In the genomic region with DNA sequence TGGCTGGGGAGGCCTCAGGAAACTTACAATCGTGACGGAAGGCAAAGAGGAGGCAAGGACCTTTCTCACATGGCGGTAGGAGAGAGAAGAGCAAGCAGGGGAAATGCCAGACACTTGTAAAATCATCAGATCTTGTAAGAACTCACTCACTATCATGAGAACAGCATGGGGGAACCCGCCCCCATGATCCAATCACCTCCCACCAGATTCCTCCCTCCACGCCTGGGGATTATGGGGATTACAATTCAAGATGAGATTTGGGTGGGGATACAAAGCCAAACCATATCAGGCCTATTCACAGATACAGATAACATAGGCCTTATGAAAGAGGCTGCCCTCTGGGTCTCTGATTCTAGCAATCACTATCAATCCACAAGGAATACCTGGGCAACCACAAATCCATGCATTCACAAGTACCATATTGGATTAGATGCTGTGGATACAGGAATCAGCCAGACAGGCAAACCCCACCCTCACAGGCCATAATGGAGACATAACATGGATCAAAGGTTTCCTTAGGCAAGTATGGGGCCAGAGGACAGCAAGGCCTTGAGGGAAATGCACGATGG, we compare ENCODE assay signal across 22 cellular contexts.
A peak's percentile ranks its signal among the peaks of the same experiment; 100 is the strongest.
DNase-seq lines count a peak whose midpoint lies in the region; TF ChIP-seq lines count a peak whose summit lies in the region.
"Had no signal": no experiment of that assay in that cellular context is flagged by ENCODE, and none has a peak within 500 bp of the region (broad histone marks: within the 10 kb centered on the region; RNA-seq: fewer than 3 reads in every experiment).

No MANE protein-coding gene starts in this region.

- H3K9me3 Mint-ChIP-seq in Caco-2 (ENCODE audit: unreplicated experiment) (peaks cover 12% of the 10 kb centered on the region), osteocyte (ENCODE audit: unreplicated experiment) (no peaks in the 10 kb centered on the region)
- H3K9me3 Mint-ChIP-seq: activated T-helper 1 cell treated with anti-CD3 and anti-CD28 coated beads, Interleukin-12 subunit alpha, Interleukin-12 subunit beta, Interleukin-2, Interleukin-4 antibody, amounts not matched to agents 30 ng/mL and 10 ng/mL and 1 ng/mL, durations not matched to agents 14 hours and 24 hours and 36 hours had no signal

- no peak for DNase-seq in Caco-2
- peak; percentile 39 for DNase-seq in NCI-H82 treated with DMSO at 0.1 percent for 48 hours (lab: John Stamatoyannopoulos, UW; ENCODE audit: unreplicated experiment)
- peak in 10 of 61 donors; percentile 1 to 37 (median 20) for DNase-seq in caudate nucleus (lab: John Stamatoyannopoulos, UW)
- no peak for DNase-seq in osteocyte (ENCODE audit: extremely low spot score, unreplicated experiment)
- no peak for DNase-seq in prostate gland (ENCODE audit: low spot score)
- no peak for DNase-seq in HT-29 (ENCODE audit: low spot score)
- DNase-seq in NCI-H1105 treated with DMSO at 0.1 percent for 48 hours (lab: John Stamatoyannopoulos, UW) = no peak
- no peak for DNase-seq in MV-4-11 (lab: John Stamatoyannopoulos, UW)
- DNase-seq: activated CD4-positive, alpha-beta T cell treated with anti-CD3 and anti-CD28 coated beads, Interleukin-2, amount 50 U/mL, for 48 hours; activated CD4-positive, CD25-positive, alpha-beta regulatory T cell; activated CD8-positive, alpha-beta memory T cell treated with anti-CD3 and anti-CD28 coated beads, Interleukin-2, amount 50 U/mL, for 4 hours; activated naive CD4-positive, alpha-beta T cell treated with anti-CD3 and anti-CD28 coated beads, Interleukin-2, amount 50 U/mL, for 16 hours; cortex of kidney; DND-41; esophagus squamous epithelium; gastrocnemius medialis; NCI-H510A treated with DMSO at 0.1 percent for 48 hours; SIG-M5; transverse colon had no signal

- WGBS in prostate gland = 93% methylated on average over 6 of the region's 6 CpGs

- H3K36me3 ChIP-seq in Caco-2 (ENCODE audit: control insufficient read depth, insufficient read depth, low read length) (0 out of 2 replicates have a peak, but pooled peaks cover 5% of the 10 kb centered on the region), prostate gland (no peaks in the 10 kb centered on the region)
- H3K36me3 ChIP-seq: gastrocnemius medialis, HAP-1 had no signal

- H3K4me1 Mint-ChIP-seq in Caco-2 (ENCODE audit: low read depth, unreplicated experiment) = peaks cover 52% of the 10 kb centered on the region
- H3K4me1 Mint-ChIP-seq in osteocyte (ENCODE audit: unreplicated experiment) = peaks cover 32% of the 10 kb centered on the region

- TF ChIP-seq POLR2A in prostate gland (IDR thresholded peaks at IDR 0.05) = no peak

- H3K9me3 ChIP-seq in Caco-2 = 0 out of 2 replicates have a peak, but pooled peaks cover 3% of the 10 kb centered on the region
- H3K9me3 ChIP-seq in prostate gland = no peaks in the 10 kb centered on the region
- H3K9me3 ChIP-seq: esophagus squamous epithelium, gastrocnemius medialis, HAP-1, transverse colon had no signal

- peak overlapping the region; percentile 97 for H3K27ac Mint-ChIP-seq in Caco-2 (ENCODE audit: unreplicated experiment)
- peak overlapping the region; percentile 67 for H3K27ac Mint-ChIP-seq in osteocyte (ENCODE audit: unreplicated experiment)
- H3K27ac Mint-ChIP-seq: activated T-helper 1 cell treated with anti-CD3 and anti-CD28 coated beads, Interleukin-12 subunit alpha, Interleukin-12 subunit beta, Interleukin-2, Interleukin-4 antibody, amounts not matched to agents 30 ng/mL and 10 ng/mL and 1 ng/mL, durations not matched to agents 14 hours and 24 hours and 36 hours had no signal

- POLR2A ChIA-PET in Caco-2 (lab: Charles Lee) = no interaction called here

- peaks cover 93% of the 10 kb centered on the region for H3K4me1 ChIP-seq in Caco-2
- H3K4me1 ChIP-seq in prostate gland (replicated peaks) = peaks cover 17% of the 10 kb centered on the region
- H3K4me1 ChIP-seq: HAP-1 had no signal

- H3K27me3 ChIP-seq in Caco-2 (replicated peaks; ENCODE audit: control insufficient read depth, insufficient read depth, low read length) (no peaks in the 10 kb centered on the region), prostate gland (replicated peaks; ENCODE audit: insufficient read depth) (no peaks in the 10 kb centered on the region)
- H3K27me3 ChIP-seq: esophagus squamous epithelium, gastrocnemius medialis, transverse colon had no signal

- CTCF ChIA-PET in Caco-2 (lab: Charles Lee) = no interaction called here

- no peak overlapping the region for H3K4me3 Mint-ChIP-seq in Caco-2 (ENCODE audit: unreplicated experiment)
- no peak overlapping the region for H3K4me3 Mint-ChIP-seq in osteocyte (ENCODE audit: unreplicated experiment)
- H3K4me3 Mint-ChIP-seq: activated T-helper 1 cell treated with anti-CD3 and anti-CD28 coated beads, Interleukin-12 subunit alpha, Interleukin-12 subunit beta, Interleukin-2, Interleukin-4 antibody, amounts not matched to agents 30 ng/mL and 10 ng/mL and 1 ng/mL, durations not matched to agents 14 hours and 24 hours and 36 hours had no signal

- H3K4me3 ChIP-seq in Caco-2 (ENCODE audit: low read depth, low read length) (no peak overlapping the region), prostate gland (no peak overlapping the region)
- H3K4me3 ChIP-seq: esophagus squamous epithelium, gastrocnemius medialis, HAP-1, transverse colon had no signal

- no peaks in the 10 kb centered on the region for H3K27me3 Mint-ChIP-seq in Caco-2 (ENCODE audit: insufficient read depth, unreplicated experiment)
- H3K27me3 Mint-ChIP-seq in osteocyte (ENCODE audit: unreplicated experiment) = no peaks in the 10 kb centered on the region

- peaks cover 25% of the 10 kb centered on the region for H3K36me3 Mint-ChIP-seq in Caco-2 (ENCODE audit: insufficient read depth, unreplicated experiment)
- peaks cover 15% of the 10 kb centered on the region for H3K36me3 Mint-ChIP-seq in osteocyte (ENCODE audit: unreplicated experiment)

- H3K27ac ChIP-seq in caudate nucleus (ENCODE audit: low read depth, low read length) (peak overlapping the region; percentile 21), prostate gland (no peak overlapping the region)
- H3K27ac ChIP-seq: gastrocnemius medialis, KMS-11 had no signal

- no peak for TF ChIP-seq CTCF in Caco-2 (IDR thresholded peaks at IDR 0.05; ENCODE audit: insufficient read depth in 1 of 2, low read depth in 1 of 2, low read length in 1 of 2, severe bottlenecking in 1 of 2, unreplicated experiment in 1 of 2)
- TF ChIP-seq CTCF in osteocyte (IDR thresholded peaks at IDR 0.05) = no peak
- no peak for TF ChIP-seq CTCF in prostate gland (IDR thresholded peaks at IDR 0.05)

- BruUV-seq in Caco-2 (replicated peaks; lab: Mats Ljungman, UMichigan) = no TSS peak

- intact Hi-C loops in Caco-2 (cut with micrococcal nuclease; ENCODE audit: unreplicated experiment) (loop anchor here (2.0 kb wide), 1 partner anchor 59 kb away; no protein-coding TSS in a partner anchor), prostate gland (cut with DNase I) (no loop called here)
